1 cellular context compared by ENCODE assay signal in the genomic region with DNA sequence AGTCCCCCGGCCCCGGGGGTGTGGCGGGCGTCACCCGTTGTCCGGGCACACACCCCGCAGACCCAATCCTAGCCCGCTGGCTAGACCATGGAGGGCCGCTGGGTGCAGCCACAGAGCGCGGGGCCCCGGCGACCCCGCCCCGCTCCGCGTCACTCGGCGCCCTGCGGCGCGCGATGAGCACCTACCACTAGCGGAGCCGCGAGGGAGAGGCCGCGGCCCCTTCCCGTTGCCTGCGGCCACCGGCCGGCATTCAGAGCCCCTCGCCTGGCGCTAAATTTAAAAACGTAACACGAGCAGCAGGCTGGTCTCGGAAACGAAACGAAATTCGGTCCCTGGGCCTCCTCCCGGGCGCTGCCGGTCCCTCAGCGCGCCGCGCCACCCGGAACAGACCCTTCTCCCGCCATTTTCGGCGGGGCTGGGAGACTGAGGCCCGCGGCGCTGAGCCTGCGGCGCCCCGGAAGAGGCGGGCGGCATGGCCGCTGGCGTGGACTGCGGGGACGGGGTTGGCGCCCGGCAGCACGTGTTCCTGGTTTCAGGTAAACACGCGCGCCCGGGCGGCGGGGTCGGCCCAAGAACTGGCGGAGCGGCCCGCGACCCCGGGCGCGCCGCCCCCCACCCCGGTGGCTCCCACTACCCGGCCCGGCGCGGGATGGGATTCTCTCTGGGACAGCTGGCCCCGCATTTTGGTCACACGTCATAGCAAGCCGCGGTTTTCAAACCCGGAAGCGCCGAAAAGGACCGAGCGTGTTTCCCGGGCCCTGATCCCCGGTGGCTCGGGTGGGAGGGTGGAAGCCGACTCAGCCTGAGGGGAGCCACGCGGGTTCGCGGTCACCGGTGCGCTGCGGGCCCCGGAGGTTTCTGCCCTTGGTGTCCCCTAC.
TF ChIP-seq lines count a peak whose summit lies in the region.

RNASEH2B (plus strand) TSS at position 187 of the 878 bp plus-strand sequence; CDS start at position 473, 286 bp downstream.

TF ChIP-seq in HEK293, 187 proteins besides CTCF, POLR2A, EP300 and RAD21 (continued from another document):
- TF ChIP-seq, protein P1, sequence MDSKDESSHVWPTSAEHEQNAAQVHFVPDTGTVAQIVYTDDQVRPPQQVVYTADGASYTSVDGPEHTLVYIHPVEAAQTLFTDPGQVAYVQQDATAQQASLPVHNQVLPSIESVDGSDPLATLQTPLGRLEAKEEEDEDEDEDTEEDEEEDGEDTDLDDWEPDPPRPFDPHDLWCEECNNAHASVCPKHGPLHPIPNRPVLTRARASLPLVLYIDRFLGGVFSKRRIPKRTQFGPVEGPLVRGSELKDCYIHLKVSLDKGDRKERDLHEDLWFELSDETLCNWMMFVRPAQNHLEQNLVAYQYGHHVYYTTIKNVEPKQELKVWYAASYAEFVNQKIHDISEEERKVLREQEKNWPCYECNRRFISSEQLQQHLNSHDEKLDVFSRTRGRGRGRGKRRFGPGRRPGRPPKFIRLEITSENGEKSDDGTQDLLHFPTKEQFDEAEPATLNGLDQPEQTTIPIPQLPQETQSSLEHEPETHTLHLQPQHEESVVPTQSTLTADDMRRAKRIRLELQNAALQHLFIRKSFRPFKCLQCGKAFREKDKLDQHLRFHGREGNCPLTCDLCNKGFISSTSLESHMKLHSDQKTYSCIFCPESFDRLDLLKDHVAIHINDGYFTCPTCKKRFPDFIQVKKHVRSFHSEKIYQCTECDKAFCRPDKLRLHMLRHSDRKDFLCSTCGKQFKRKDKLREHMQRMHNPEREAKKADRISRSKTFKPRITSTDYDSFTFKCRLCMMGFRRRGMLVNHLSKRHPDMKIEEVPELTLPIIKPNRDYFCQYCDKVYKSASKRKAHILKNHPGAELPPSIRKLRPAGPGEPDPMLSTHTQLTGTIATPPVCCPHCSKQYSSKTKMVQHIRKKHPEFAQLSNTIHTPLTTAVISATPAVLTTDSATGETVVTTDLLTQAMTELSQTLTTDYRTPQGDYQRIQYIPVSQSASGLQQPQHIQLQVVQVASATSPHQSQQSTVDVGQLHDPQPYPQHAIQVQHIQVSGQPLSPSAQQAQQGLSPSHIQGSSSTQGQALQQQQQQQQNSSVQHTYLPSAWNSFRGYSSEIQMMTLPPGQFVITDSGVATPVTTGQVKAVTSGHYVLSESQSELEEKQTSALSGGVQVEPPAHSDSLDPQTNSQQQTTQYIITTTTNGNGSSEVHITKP (tag by site-specific recombination; IDR thresholded peaks at IDR 0.05): peak; percentile 97
- no peak for TF ChIP-seq YY2 (tag by site-specific recombination; IDR thresholded peaks at IDR 0.05)
- TF ChIP-seq ZNF624 (tag by site-specific recombination; IDR thresholded peaks at IDR 0.05): no peak
- no peak for TF ChIP-seq ZNF214 (tag by site-specific recombination; IDR thresholded peaks at IDR 0.05; ENCODE audit: borderline replicate concordance)
- no peak for TF ChIP-seq ZNF138 (tag by site-specific recombination; IDR thresholded peaks at IDR 0.05; ENCODE audit: borderline replicate concordance)
- TF ChIP-seq EGR2 (tag by site-specific recombination; IDR thresholded peaks at IDR 0.05; ENCODE audit: low read depth): no peak
- no peak for TF ChIP-seq SETDB1 (IDR thresholded peaks at IDR 0.05; ENCODE audit: insufficient read length, low read length)
- no peak for TF ChIP-seq OSR2 (tag by site-specific recombination; IDR thresholded peaks at IDR 0.05)
- 0 out of 2 replicates have a peak, but pooled peaks have one; percentile 11 for TF ChIP-seq ATF2 (tag by site-specific recombination; IDR thresholded peaks at IDR 0.05; ENCODE audit: low read depth)
- peak; percentile 28; the same call in 1 of the 2 replicates for TF ChIP-seq GLI4 (tag by site-specific recombination; IDR thresholded peaks at IDR 0.05)
- TF ChIP-seq ZNF140 (tag by site-specific recombination; IDR thresholded peaks at IDR 0.05): no peak
- TF ChIP-seq IKZF3 (tag by site-specific recombination; IDR thresholded peaks at IDR 0.05): 0 out of 2 replicates have a peak, but pooled peaks have one; percentile 14
- no peak for TF ChIP-seq ZNF274 (IDR thresholded peaks at IDR 0.05; ENCODE audit: low read length)
- TF ChIP-seq ZNF274 (tag by site-specific recombination; IDR thresholded peaks at IDR 0.05; ENCODE audit: borderline replicate concordance): no peak
- no peak for TF ChIP-seq KLF16 (tag by site-specific recombination; IDR thresholded peaks at IDR 0.05)
- TF ChIP-seq ZNF843 (tag by site-specific recombination; IDR thresholded peaks at IDR 0.05): no peak
- no peak for TF ChIP-seq ZBTB7A (tag by site-specific recombination; IDR thresholded peaks at IDR 0.05; ENCODE audit: low read depth)
- peak; percentile 90 for TF ChIP-seq HIC1 (tag by site-specific recombination; IDR thresholded peaks at IDR 0.05)
- no peak for TF ChIP-seq ZNF791 (tag by site-specific recombination; IDR thresholded peaks at IDR 0.05)
- TF ChIP-seq SCRT1 (tag by site-specific recombination; IDR thresholded peaks at IDR 0.05; ENCODE audit: borderline replicate concordance): no peak
- TF ChIP-seq ZNF473 (tag by site-specific recombination; IDR thresholded peaks at IDR 0.05): no peak
- no peak for TF ChIP-seq ZNF777 (tag by site-specific recombination; IDR thresholded peaks at IDR 0.05; ENCODE audit: borderline replicate concordance)
- no peak for TF ChIP-seq ZFP37 (tag by site-specific recombination; IDR thresholded peaks at IDR 0.05)
- no peak for TF ChIP-seq ZNF311 (tag by site-specific recombination; IDR thresholded peaks at IDR 0.05; ENCODE audit: borderline replicate concordance)
- peak; percentile 55; the same call in 1 of the 2 replicates for TF ChIP-seq ZNF561 (tag by site-specific recombination; IDR thresholded peaks at IDR 0.05; ENCODE audit: borderline replicate concordance)
